In the genomic region with DNA sequence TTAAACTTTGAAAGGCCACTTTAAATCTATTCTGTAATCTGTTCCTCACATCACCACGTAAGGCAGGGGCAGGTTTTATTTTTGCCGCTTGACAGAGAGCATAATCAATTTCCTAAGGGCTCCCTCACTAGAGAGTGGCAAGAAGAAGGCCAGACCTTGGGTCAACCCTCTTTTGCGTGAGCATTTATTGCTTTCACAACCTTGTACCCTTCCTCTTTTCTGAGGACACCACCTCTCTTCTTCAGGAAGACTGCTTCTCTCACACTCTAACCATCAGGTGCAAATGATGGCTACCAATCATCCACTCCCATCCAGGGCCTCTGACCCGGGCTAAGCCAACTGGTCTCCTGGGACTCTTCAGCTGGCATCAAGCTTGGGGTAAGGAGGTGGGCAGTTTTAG, we compare ENCODE assay signal across 1 cellular context.
TF ChIP-seq lines count a peak whose summit lies in the region.

No MANE protein-coding gene starts in this region.

TF ChIP-seq in H1, 55 proteins besides CTCF, POLR2A, EP300 and RAD21 (continued from another document):
- TF ChIP-seq, protein P1, sequence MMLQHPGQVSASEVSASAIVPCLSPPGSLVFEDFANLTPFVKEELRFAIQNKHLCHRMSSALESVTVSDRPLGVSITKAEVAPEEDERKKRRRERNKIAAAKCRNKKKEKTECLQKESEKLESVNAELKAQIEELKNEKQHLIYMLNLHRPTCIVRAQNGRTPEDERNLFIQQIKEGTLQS (IDR thresholded peaks at IDR 0.05; ENCODE audit: insufficient read depth, low read depth, low read length): no peak
- no peak for TF ChIP-seq POLR2AphosphoS5 (IDR thresholded peaks at IDR 0.05; ENCODE audit: low read depth, low read length)
- TF ChIP-seq, protein P2, sequence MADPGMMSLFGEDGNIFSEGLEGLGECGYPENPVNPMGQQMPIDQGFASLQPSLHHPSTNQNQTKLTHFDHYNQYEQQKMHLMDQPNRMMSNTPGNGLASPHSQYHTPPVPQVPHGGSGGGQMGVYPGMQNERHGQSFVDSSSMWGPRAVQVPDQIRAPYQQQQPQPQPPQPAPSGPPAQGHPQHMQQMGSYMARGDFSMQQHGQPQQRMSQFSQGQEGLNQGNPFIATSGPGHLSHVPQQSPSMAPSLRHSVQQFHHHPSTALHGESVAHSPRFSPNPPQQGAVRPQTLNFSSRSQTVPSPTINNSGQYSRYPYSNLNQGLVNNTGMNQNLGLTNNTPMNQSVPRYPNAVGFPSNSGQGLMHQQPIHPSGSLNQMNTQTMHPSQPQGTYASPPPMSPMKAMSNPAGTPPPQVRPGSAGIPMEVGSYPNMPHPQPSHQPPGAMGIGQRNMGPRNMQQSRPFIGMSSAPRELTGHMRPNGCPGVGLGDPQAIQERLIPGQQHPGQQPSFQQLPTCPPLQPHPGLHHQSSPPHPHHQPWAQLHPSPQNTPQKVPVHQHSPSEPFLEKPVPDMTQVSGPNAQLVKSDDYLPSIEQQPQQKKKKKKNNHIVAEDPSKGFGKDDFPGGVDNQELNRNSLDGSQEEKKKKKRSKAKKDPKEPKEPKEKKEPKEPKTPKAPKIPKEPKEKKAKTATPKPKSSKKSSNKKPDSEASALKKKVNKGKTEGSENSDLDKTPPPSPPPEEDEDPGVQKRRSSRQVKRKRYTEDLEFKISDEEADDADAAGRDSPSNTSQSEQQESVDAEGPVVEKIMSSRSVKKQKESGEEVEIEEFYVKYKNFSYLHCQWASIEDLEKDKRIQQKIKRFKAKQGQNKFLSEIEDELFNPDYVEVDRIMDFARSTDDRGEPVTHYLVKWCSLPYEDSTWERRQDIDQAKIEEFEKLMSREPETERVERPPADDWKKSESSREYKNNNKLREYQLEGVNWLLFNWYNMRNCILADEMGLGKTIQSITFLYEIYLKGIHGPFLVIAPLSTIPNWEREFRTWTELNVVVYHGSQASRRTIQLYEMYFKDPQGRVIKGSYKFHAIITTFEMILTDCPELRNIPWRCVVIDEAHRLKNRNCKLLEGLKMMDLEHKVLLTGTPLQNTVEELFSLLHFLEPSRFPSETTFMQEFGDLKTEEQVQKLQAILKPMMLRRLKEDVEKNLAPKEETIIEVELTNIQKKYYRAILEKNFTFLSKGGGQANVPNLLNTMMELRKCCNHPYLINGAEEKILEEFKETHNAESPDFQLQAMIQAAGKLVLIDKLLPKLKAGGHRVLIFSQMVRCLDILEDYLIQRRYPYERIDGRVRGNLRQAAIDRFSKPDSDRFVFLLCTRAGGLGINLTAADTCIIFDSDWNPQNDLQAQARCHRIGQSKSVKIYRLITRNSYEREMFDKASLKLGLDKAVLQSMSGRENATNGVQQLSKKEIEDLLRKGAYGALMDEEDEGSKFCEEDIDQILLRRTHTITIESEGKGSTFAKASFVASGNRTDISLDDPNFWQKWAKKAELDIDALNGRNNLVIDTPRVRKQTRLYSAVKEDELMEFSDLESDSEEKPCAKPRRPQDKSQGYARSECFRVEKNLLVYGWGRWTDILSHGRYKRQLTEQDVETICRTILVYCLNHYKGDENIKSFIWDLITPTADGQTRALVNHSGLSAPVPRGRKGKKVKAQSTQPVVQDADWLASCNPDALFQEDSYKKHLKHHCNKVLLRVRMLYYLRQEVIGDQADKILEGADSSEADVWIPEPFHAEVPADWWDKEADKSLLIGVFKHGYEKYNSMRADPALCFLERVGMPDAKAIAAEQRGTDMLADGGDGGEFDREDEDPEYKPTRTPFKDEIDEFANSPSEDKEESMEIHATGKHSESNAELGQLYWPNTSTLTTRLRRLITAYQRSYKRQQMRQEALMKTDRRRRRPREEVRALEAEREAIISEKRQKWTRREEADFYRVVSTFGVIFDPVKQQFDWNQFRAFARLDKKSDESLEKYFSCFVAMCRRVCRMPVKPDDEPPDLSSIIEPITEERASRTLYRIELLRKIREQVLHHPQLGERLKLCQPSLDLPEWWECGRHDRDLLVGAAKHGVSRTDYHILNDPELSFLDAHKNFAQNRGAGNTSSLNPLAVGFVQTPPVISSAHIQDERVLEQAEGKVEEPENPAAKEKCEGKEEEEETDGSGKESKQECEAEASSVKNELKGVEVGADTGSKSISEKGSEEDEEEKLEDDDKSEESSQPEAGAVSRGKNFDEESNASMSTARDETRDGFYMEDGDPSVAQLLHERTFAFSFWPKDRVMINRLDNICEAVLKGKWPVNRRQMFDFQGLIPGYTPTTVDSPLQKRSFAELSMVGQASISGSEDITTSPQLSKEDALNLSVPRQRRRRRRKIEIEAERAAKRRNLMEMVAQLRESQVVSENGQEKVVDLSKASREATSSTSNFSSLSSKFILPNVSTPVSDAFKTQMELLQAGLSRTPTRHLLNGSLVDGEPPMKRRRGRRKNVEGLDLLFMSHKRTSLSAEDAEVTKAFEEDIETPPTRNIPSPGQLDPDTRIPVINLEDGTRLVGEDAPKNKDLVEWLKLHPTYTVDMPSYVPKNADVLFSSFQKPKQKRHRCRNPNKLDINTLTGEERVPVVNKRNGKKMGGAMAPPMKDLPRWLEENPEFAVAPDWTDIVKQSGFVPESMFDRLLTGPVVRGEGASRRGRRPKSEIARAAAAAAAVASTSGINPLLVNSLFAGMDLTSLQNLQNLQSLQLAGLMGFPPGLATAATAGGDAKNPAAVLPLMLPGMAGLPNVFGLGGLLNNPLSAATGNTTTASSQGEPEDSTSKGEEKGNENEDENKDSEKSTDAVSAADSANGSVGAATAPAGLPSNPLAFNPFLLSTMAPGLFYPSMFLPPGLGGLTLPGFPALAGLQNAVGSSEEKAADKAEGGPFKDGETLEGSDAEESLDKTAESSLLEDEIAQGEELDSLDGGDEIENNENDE (IDR thresholded peaks at IDR 0.05; ENCODE audit: insufficient replicate concordance, low read length): no peak
- no peak for TF ChIP-seq SP1 (IDR thresholded peaks at IDR 0.05; ENCODE audit: low read depth, low read length)
- no peak for TF ChIP-seq JUND (IDR thresholded peaks at IDR 0.05; ENCODE audit: low read length)
- TF ChIP-seq SUZ12 (IDR thresholded peaks at IDR 0.05; ENCODE audit: low read length): no peak
- no peak for TF ChIP-seq SIX5 (IDR thresholded peaks at IDR 0.05; ENCODE audit: low read depth, low read length)
- TF ChIP-seq TCF12 (IDR thresholded peaks at IDR 0.05; ENCODE audit: low read depth, low read length): no peak
- TF ChIP-seq RNF2 (IDR thresholded peaks at IDR 0.05; ENCODE audit: borderline replicate concordance, low read depth, low read length, missing control alignments, poor library complexity, severe bottlenecking): no peak
- no peak for TF ChIP-seq PHF8 (conservative IDR thresholded peaks at IDR 0.05; ENCODE audit: low read depth, low read length)
- no peak for TF ChIP-seq SIN3A (conservative IDR thresholded peaks at IDR 0.05 in 1 of 2, IDR thresholded peaks at IDR 0.05 in 1 of 2; ENCODE audit: low read depth in 1 of 2, low read length in 2 of 2)
